24 cellular contexts compared by ENCODE assay signal in genomic region chr12:131290255-131290959, GRCh38.
DNase-seq lines count a peak whose midpoint lies in the region; ATAC-seq, FAIRE-seq and TF ChIP-seq lines count a peak whose summit lies in the region.
"Had no signal": no experiment of that assay in that cellular context is flagged by ENCODE, and none has a peak within 500 bp of the region (broad histone marks: within the 10 kb centered on the region; RNA-seq: fewer than 3 reads in every experiment).

No MANE protein-coding gene starts in this region.

- H3K4ac ChIP-seq in H1 (replicated peaks; ENCODE audit: insufficient read length, low read depth, low read length) = no peak overlapping the region

- peaks cover 0 to 5% (median 0%) of the 10 kb centered on the region in 7 donors for H3K4me1 Mint-ChIP-seq in naive thymus-derived CD4-positive, alpha-beta T cell
- H3K4me1 Mint-ChIP-seq in type B pancreatic cell (ENCODE audit: unreplicated experiment) = no peaks in the 10 kb centered on the region
- peaks cover 1% of the 10 kb centered on the region in 2 donors for H3K4me1 Mint-ChIP-seq in stimulated activated naive B cell treated with anti-CD40 and anti-IgM and Interleukin-4, amounts not matched to agents 10 μg/mL and 1 μg/mL and 100 μg/mL, for 72 hours
- H3K4me1 Mint-ChIP-seq: CD8-positive, alpha-beta memory T cell had no signal

- H3K23ac ChIP-seq in H1 (ENCODE audit: insufficient read length) = no peak overlapping the region

- peaks cover 0 to 6% (median 3%) of the 10 kb centered on the region in 5 donors for H3K27me3 Mint-ChIP-seq in naive thymus-derived CD4-positive, alpha-beta T cell
- H3K27me3 Mint-ChIP-seq in type B pancreatic cell = peaks cover 7% of the 10 kb centered on the region
- H3K27me3 Mint-ChIP-seq in stimulated activated naive B cell treated with anti-CD40 and anti-IgM and Interleukin-4, amounts not matched to agents 10 μg/mL and 1 μg/mL and 100 μg/mL, for 72 hours = peaks cover 4 to 5% of the 10 kb centered on the region in 2 donors

- H2BK15ac ChIP-seq in H1 (ENCODE audit: low read length) = peak overlapping the region; percentile 72; the same call in 1 of the 2 replicates

- H2BK12ac ChIP-seq in H1 (ENCODE audit: low read depth, low read length) = 0 out of 2 replicates have a peak overlapping the region, but pooled peaks have one; percentile 39

- ATAC-seq in left ventricle myocardium superior (no peak), right cardiac atrium (no peak)
- peak; percentile 23 for ATAC-seq in naive thymus-derived CD4-positive, alpha-beta T cell
- ATAC-seq in stimulated activated naive B cell treated with anti-CD40 and anti-IgM and Interleukin-4, amounts not matched to agents 10 μg/mL and 1 μg/mL and 100 μg/mL, for 72 hours (replicated peaks) = no peak
- ATAC-seq in stimulated activated naive CD8-positive, alpha-beta T cell treated with anti-CD3 and anti-CD28 coated beads, Interleukin-15, Interleukin-2, amounts not matched to agents 100 U/mL and 50 U/mL, for 24 hours = no peak
- ATAC-seq: A549 had no signal

- no peak overlapping the region for H3K9ac ChIP-seq in H1 (replicated peaks in 1 of 4; ENCODE audit: extremely low read depth in 1 of 4, low read depth in 3 of 4, low read length in 3 of 4)
- H3K9ac ChIP-seq: BLaER1 treated with 17β-estradiol and CSF1 and Interleukin-3, amounts not matched to agents 10 nM and 100 nM had no signal

- H3K27ac ChIP-seq in right cardiac atrium (ENCODE audit: low read length) = no peak overlapping the region
- no peak overlapping the region for H3K27ac ChIP-seq in H1 (ENCODE audit: low read depth, low read length)
- H3K27ac ChIP-seq in naive thymus-derived CD4-positive, alpha-beta T cell (ENCODE audit: low read depth, low read length) = no peak overlapping the region
- H3K27ac ChIP-seq: A549; BLaER1 treated with 17β-estradiol and CSF1 and Interleukin-3, amounts not matched to agents 10 nM and 100 nM had no signal

- H3K36me3 Mint-ChIP-seq in naive thymus-derived CD4-positive, alpha-beta T cell = no peaks in the 10 kb centered on the region
- peaks cover 3% of the 10 kb centered on the region for H3K36me3 Mint-ChIP-seq in type B pancreatic cell
- H3K36me3 Mint-ChIP-seq in stimulated activated naive B cell treated with anti-CD40 and anti-IgM and Interleukin-4, amounts not matched to agents 10 μg/mL and 1 μg/mL and 100 μg/mL, for 72 hours = no peaks in the 10 kb centered on the region
- H3K36me3 Mint-ChIP-seq: CD8-positive, alpha-beta memory T cell had no signal

- 78% methylated on average over 10 of the region's 10 CpGs for WGBS in right cardiac atrium
- 74% methylated on average over 10 of the region's 10 CpGs; no CpG with 5 or more reads in 1 of the 2 experiments for WGBS in H1 (ENCODE audit: extremely low coverage in 1 of 2, insufficient coverage in 1 of 2, insufficient read length in 1 of 2, insufficient replicate concordance in 2 of 2, low coverage in 1 of 2, low lambda C conversion rate in 2 of 2, missing lambda C conversion rate in 1 of 2), 2 experiments

- H4K8ac ChIP-seq in H1 (ENCODE audit: extremely low read depth, insufficient read depth, low read length) = no peak overlapping the region

- H2AK5ac ChIP-seq in H1 (ENCODE audit: low read depth, low read length) = no peak overlapping the region

- CTCF ChIA-PET in H1 (lab: Charles Lee; ENCODE audit: partially characterized antibody) = no interaction called here
- CTCF ChIA-PET in naive thymus-derived CD4-positive, alpha-beta T cell (lab: Charles Lee) = no interaction called here

- 0 out of 2 replicates have a peak, but pooled peaks cover 3% of the 10 kb centered on the region for H3K23me2 ChIP-seq in H1 (ENCODE audit: low read depth, low read length)

- peak overlapping the region in 1 of 9 donors; percentile 52 for H3K27ac Mint-ChIP-seq in naive thymus-derived CD4-positive, alpha-beta T cell
- no peak overlapping the region for H3K27ac Mint-ChIP-seq in type B pancreatic cell
- no peak overlapping the region for H3K27ac Mint-ChIP-seq in stimulated activated naive B cell treated with anti-CD40 and anti-IgM and Interleukin-4, amounts not matched to agents 10 μg/mL and 1 μg/mL and 100 μg/mL, for 72 hours
- H3K27ac Mint-ChIP-seq: CD8-positive, alpha-beta memory T cell had no signal

- no peak overlapping the region for H4K5ac ChIP-seq in H1 (ENCODE audit: insufficient read length, low read depth, low read length)

- 0 out of 2 replicates have a peak overlapping the region, but pooled peaks have one; percentile 48 for H2BK20ac ChIP-seq in H1 (ENCODE audit: low read length)

- H3K4me3 Mint-ChIP-seq in naive thymus-derived CD4-positive, alpha-beta T cell = no peak overlapping the region
- no peak overlapping the region for H3K4me3 Mint-ChIP-seq in type B pancreatic cell
- H3K4me3 Mint-ChIP-seq in stimulated activated naive B cell treated with anti-CD40 and anti-IgM and Interleukin-4, amounts not matched to agents 10 μg/mL and 1 μg/mL and 100 μg/mL, for 72 hours = no peak overlapping the region
- H3K4me3 Mint-ChIP-seq: CD8-positive, alpha-beta memory T cell had no signal

- H3K79me2 ChIP-seq in H1 (ENCODE audit: control insufficient read depth in 1 of 2, insufficient read depth in 2 of 2, low read length in 2 of 2) = no peaks in the 10 kb centered on the region

- no peak for TF ChIP-seq POLR2A in H1 (IDR thresholded peaks at IDR 0.05; ENCODE audit: control extremely low read depth in 1 of 2, low read depth in 2 of 2, low read length in 2 of 2)

- H3K27me3 ChIP-seq in right cardiac atrium (ENCODE audit: control insufficient read depth, insufficient read depth) = no peaks in the 10 kb centered on the region
- no peaks in the 10 kb centered on the region for H3K27me3 ChIP-seq in H1 (replicated peaks in 1 of 4; ENCODE audit: control insufficient read depth in 3 of 4, extremely low read depth in 1 of 4, insufficient read depth in 3 of 4, low read length in 3 of 4)
- no peaks in the 10 kb centered on the region for H3K27me3 ChIP-seq in naive thymus-derived CD4-positive, alpha-beta T cell (ENCODE audit: control insufficient read depth in 2 of 2, insufficient read depth in 2 of 2, low read length in 2 of 2)
- H3K27me3 ChIP-seq: BLaER1 treated with 17β-estradiol and CSF1 and Interleukin-3, amounts not matched to agents 10 nM and 100 nM had no signal

- no peaks in the 10 kb centered on the region for H4K20me1 ChIP-seq in H1 (replicated peaks in 1 of 2; ENCODE audit: control insufficient read depth in 1 of 2, insufficient read depth in 2 of 2, low read length in 2 of 2)
- H4K20me1 ChIP-seq: BLaER1 treated with 17β-estradiol and CSF1 and Interleukin-3, amounts not matched to agents 10 nM and 100 nM had no signal

- H3K9me3 ChIP-seq in right cardiac atrium (ENCODE audit: control insufficient read depth, low read length) = no peaks in the 10 kb centered on the region
- no peaks in the 10 kb centered on the region for H3K9me3 ChIP-seq in H1 (ENCODE audit: insufficient read depth in 2 of 2, low read depth in 1 of 2, low read length in 1 of 2)
- no peaks in the 10 kb centered on the region for H3K9me3 ChIP-seq in naive thymus-derived CD4-positive, alpha-beta T cell (ENCODE audit: control insufficient read depth in 2 of 3, low read length in 3 of 3)
- H3K9me3 ChIP-seq: A549; BLaER1 treated with 17β-estradiol and CSF1 and Interleukin-3, amounts not matched to agents 10 nM and 100 nM had no signal

- no peak overlapping the region for H2BK120ac ChIP-seq in H1 (replicated peaks; ENCODE audit: low read depth, low read length)

- H4K91ac ChIP-seq in H1 (replicated peaks; ENCODE audit: insufficient read length, low read length) = no peak overlapping the region

- DNase-seq in left ventricle myocardium superior (peak; percentile 14), right cardiac atrium (no peak), H1 (ENCODE audit: low read depth in 1 of 2, low spot score in 2 of 2) (peak in 1 of 2 experiments; percentile 30), type B pancreatic cell (ENCODE audit: extremely low spot score, unreplicated experiment) (peak; percentile 32), RKO (ENCODE audit: low spot score) (no peak)
- no peak for DNase-seq in naive thymus-derived CD4-positive, alpha-beta T cell
- DNase-seq in stimulated activated naive B cell treated with anti-CD40 and anti-IgM and Interleukin-4, amounts not matched to agents 10 μg/mL and 1 μg/mL and 100 μg/mL, for 72 hours = no peak
- DNase-seq in stimulated activated naive CD8-positive, alpha-beta T cell treated with anti-CD3 and anti-CD28 coated beads, Interleukin-15, Interleukin-2, amounts not matched to agents 100 U/mL and 50 U/mL, for 24 hours = no peak
- DNase-seq: DMS53, EL, GOT3, KG1, NCI-H1105 treated with DMSO at 0.1 percent for 48 hours, NCI-H187, NCI-H2107, NCI-H2227 treated with DMSO at 0.1 percent for 48 hours, NCI-H510A treated with DMSO at 0.1 percent for 48 hours, RPMI8226, SHP77 treated with DMSO at 0.1 percent for 48 hours had no signal

- H3K36me3 ChIP-seq in H1 (ENCODE audit: control insufficient read depth in 2 of 4, insufficient read depth in 4 of 4, low read length in 3 of 4) = no peaks in the 10 kb centered on the region
- H3K36me3 ChIP-seq in naive thymus-derived CD4-positive, alpha-beta T cell (ENCODE audit: control insufficient read depth in 2 of 3, insufficient read depth in 3 of 3, low read length in 3 of 3) = no peaks in the 10 kb centered on the region
- H3K36me3 ChIP-seq: BLaER1 treated with 17β-estradiol and CSF1 and Interleukin-3, amounts not matched to agents 10 nM and 100 nM had no signal

- H3K4me2 ChIP-seq in H1 (ENCODE audit: insufficient read depth in 1 of 2, low read depth in 2 of 2, low read length in 2 of 2) = no peak overlapping the region
- H3K4me2 ChIP-seq: A549; BLaER1 treated with 17β-estradiol and CSF1 and Interleukin-3, amounts not matched to agents 10 nM and 100 nM had no signal

- no peak overlapping the region for H2AFZ ChIP-seq in H1 (ENCODE audit: low read length)

- no peak overlapping the region for H3K56ac ChIP-seq in H1 (replicated peaks; ENCODE audit: insufficient read length, low read depth, low read length)

- no peaks in the 10 kb centered on the region for H3K4me1 ChIP-seq in right cardiac atrium (ENCODE audit: control insufficient read depth, insufficient read depth, low read length)
- H3K4me1 ChIP-seq in H1 (replicated peaks in 1 of 4; ENCODE audit: control insufficient read depth in 3 of 4, insufficient read depth in 4 of 4, low read length in 3 of 4) = no peaks in the 10 kb centered on the region
- no peaks in the 10 kb centered on the region for H3K4me1 ChIP-seq in naive thymus-derived CD4-positive, alpha-beta T cell (ENCODE audit: control insufficient read depth in 2 of 2, insufficient read depth in 2 of 2, low read length in 2 of 2)
- H3K4me1 ChIP-seq: A549 had no signal

- H3K4me3 ChIP-seq in right cardiac atrium (ENCODE audit: low read length) (no peak overlapping the region), H1 (ENCODE audit: extremely low read depth in 1 of 4, insufficient read depth in 2 of 4, low read depth in 3 of 4, low read length in 4 of 4) (no peak overlapping the region)
- H3K4me3 ChIP-seq in naive thymus-derived CD4-positive, alpha-beta T cell (ENCODE audit: low read length) = no peak overlapping the region
- H3K4me3 ChIP-seq: A549; BLaER1 treated with 17β-estradiol and CSF1 and Interleukin-3, amounts not matched to agents 10 nM and 100 nM had no signal

- peak; percentile 65 for FAIRE-seq in H1 (lab: Jason Lieb, UNC)
- FAIRE-seq: GM12892, GM18507 had no signal

- POLR2A ChIA-PET in H1 (lab: Charles Lee; ENCODE audit: partially characterized antibody) = no interaction called here
- POLR2A ChIA-PET in naive thymus-derived CD4-positive, alpha-beta T cell (lab: Charles Lee) = no interaction called here

- intact Hi-C loops in left ventricle myocardium superior (cut with micrococcal nuclease) (no loop called here), right cardiac atrium (cut with DNase I) (loop anchor here in 1 of 4 donors (10.0 kb wide), 1 partner anchor 374 kb away; no protein-coding TSS in a partner anchor)
- intact Hi-C loops in naive thymus-derived CD4-positive, alpha-beta T cell (cut with micrococcal nuclease) = no loop called here

- H3K14ac ChIP-seq in H1 (ENCODE audit: insufficient read length) = no peak overlapping the region

- no peak overlapping the region for H3K18ac ChIP-seq in H1 (ENCODE audit: extremely low read depth, low read length)

- TF ChIP-seq CTCF in H1 (IDR thresholded peaks at IDR 0.05; ENCODE audit: control extremely low read depth in 1 of 3, insufficient read depth in 1 of 3, low read depth in 1 of 3, low read length in 3 of 3) (no peak), type B pancreatic cell (conservative IDR thresholded peaks at IDR 0.05) (no peak)

- H2BK5ac ChIP-seq in H1 (ENCODE audit: low read depth, low read length) = no peak overlapping the region

- no peaks in the 10 kb centered on the region for H3K79me1 ChIP-seq in H1 (ENCODE audit: low read depth, low read length)

- peaks cover 0 to 3% (median 0%) of the 10 kb centered on the region in 11 donors for H3K9me3 Mint-ChIP-seq in naive thymus-derived CD4-positive, alpha-beta T cell
- H3K9me3 Mint-ChIP-seq in type B pancreatic cell = no peaks in the 10 kb centered on the region
- peaks cover 6 to 8% of the 10 kb centered on the region in 2 donors for H3K9me3 Mint-ChIP-seq in stimulated activated naive B cell treated with anti-CD40 and anti-IgM and Interleukin-4, amounts not matched to agents 10 μg/mL and 1 μg/mL and 100 μg/mL, for 72 hours

- TF ChIP-seq RAD21 in H1 (IDR thresholded peaks at IDR 0.05 in 1 of 2, conservative IDR thresholded peaks at IDR 0.05 in 1 of 2; ENCODE audit: low read depth in 2 of 2, low read length in 2 of 2) = no peak

- no peak for TF ChIP-seq EP300 in H1 (IDR thresholded peaks at IDR 0.05; ENCODE audit: borderline replicate concordance in 1 of 2, low read depth in 2 of 2, low read length in 2 of 2)

Comparison
In these comparisons a context has a peak if more than half of its experiments do, and no peak if none do; other contexts are left out.
1. DNase-seq: peak in left ventricle myocardium superior (single experiment) and type B pancreatic cell (single experiment); none in right cardiac atrium (0 of 3), naive thymus-derived CD4-positive, alpha-beta T cell (0 of 9), RKO (single experiment), stimulated activated naive B cell treated with anti-CD40 and anti-IgM and Interleukin-4, amounts not matched to agents 10 μg/mL and 1 μg/mL and 100 μg/mL, for 72 hours (single experiment) and stimulated activated naive CD8-positive, alpha-beta T cell treated with anti-CD3 and anti-CD28 coated beads, Interleukin-15, Interleukin-2, amounts not matched to agents 100 U/mL and 50 U/mL, for 24 hours (single experiment).